Comparison of ENCODE assay signal across 8 cellular contexts in the genomic region with DNA sequence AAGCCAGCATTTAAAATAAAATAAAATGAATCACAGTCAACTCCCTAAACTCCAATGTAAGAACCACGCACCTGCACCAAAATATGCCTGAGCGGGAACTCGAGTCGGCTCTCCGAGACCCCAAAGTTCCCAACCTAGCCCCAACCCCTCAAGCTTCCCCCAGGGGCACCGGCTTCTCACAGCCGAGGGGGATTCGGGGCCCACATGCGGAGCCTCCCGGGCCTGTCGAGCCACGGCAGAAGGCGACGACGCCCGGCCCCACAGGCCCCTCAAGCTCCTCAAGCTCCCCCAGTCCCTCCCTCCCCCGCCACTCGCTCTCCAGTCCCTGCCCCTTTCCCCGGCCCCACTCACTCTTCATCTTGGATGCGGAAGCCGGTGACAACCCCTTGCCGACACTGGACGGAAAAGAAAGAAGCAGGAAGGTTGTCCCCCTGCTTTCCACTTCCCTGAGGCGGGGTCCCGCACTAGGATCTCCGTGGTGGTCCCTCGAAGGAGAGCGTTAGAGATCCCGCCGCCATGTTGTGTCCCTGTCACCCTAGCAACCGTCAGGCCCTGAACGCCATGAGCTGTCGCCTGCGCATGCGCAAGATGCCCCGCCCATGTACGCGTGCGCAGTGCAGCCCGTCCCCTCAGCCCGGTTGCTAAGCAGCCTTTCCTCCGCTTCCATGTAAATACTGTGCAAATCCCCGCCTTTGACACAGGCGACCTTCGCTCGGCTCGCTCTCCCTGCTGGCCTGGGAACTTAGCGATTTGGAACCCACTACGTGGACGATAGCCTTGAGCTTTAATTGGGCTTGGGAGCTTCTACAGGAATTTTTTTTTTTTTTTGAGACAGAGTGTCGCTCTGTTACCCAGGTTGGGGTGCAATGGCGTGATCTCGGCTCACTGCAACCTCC.
A peak's percentile ranks its signal among the peaks of the same experiment; 100 is the strongest.
DNase-seq lines count a peak whose midpoint lies in the region; ATAC-seq and TF ChIP-seq lines count a peak whose summit lies in the region.

A gene with protein sequence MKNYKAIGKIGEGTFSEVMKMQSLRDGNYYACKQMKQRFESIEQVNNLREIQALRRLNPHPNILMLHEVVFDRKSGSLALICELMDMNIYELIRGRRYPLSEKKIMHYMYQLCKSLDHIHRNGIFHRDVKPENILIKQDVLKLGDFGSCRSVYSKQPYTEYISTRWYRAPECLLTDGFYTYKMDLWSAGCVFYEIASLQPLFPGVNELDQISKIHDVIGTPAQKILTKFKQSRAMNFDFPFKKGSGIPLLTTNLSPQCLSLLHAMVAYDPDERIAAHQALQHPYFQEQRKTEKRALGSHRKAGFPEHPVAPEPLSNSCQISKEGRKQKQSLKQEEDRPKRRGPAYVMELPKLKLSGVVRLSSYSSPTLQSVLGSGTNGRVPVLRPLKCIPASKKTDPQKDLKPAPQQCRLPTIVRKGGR (minus strand): TSS at position 554 of the 896 bp plus-strand sequence. CDS start 196 bp downstream, at position 358.

- ATAC-seq in GM19324 (IDR thresholded peaks at IDR 0.05; ENCODE audit: low FRiP score, unreplicated experiment) (peak; percentile 95), HG03457 (IDR thresholded peaks at IDR 0.05; ENCODE audit: unreplicated experiment) (peak; percentile 94)

- no peak for TF ChIP-seq CTCF in choroid plexus epithelial cell (conservative IDR thresholded peaks at IDR 0.05; ENCODE audit: low read depth, low read length)

- peak within 1 kb of the TSS; percentile 94 for H3K4me3 ChIP-seq in choroid plexus epithelial cell (ENCODE audit: low read depth, low read length)

- DNase-seq in Ammon's horn (ENCODE audit: low spot score) (peak; percentile 98), NCI-H524 (lab: John Stamatoyannopoulos, UW) (peak; percentile 99), choroid plexus epithelial cell (ENCODE audit: low read depth) (peak; percentile 98), kidney glomerular epithelial cell (lab: John Stamatoyannopoulos, UW) (peak; percentile 96)
- peak; percentile 92 to 96 for DNase-seq in activated CD4-positive, alpha-beta T cell treated with anti-CD3 and anti-CD28 coated beads for 4 hours
- DNase-seq in stimulated activated CD4-positive, alpha-beta T cell treated with anti-CD3 and anti-CD28 coated beads, Interleukin-15, amount 100 ng/mL, for 48 hours (ENCODE audit: low read depth in 2 of 2): peak; percentile 90 to 91

Comparison
In these comparisons a context has a peak if more than half of its experiments do, and no peak if none do; other contexts are left out.
1. Peak in every context shown above with its lines: DNase-seq, ATAC-seq and H3K4me3 ChIP-seq.